Comparison of ENCODE assay signal across 8 cellular contexts in genomic region chr11:64688534-64688982, GRCh38. TPM values are rescaled to one million over a fixed set of nuclear protein-coding genes. Genes with fewer than 3 reads are reported as not detected.
DNase-seq lines count a peak whose midpoint lies in the region; ATAC-seq and TF ChIP-seq lines count a peak whose summit lies in the region.

No MANE protein-coding gene starts in this region.

- DNase-seq in Ammon's horn (ENCODE audit: low spot score): peak; percentile 96
- DNase-seq in activated CD8-positive, alpha-beta memory T cell treated with anti-CD3 and anti-CD28 coated beads, Interleukin-2, amount 50 U/mL, for 4 hours: peak; percentile 93
- peak; percentile 83 for DNase-seq in epidermal melanocyte (ENCODE audit: insufficient read length, low spot score)
- peak; percentile 82 for DNase-seq in middle frontal gyrus (ENCODE audit: extremely low spot score, low spot score)
- DNase-seq in stimulated activated CD8-positive, alpha-beta memory T cell treated with anti-CD3 and anti-CD28 coated beads, Interleukin-15, amount 100 ng/mL, for 48 hours (ENCODE audit: low read depth in 2 of 2): peak; percentile 76 to 79

- H3K27me3 Mint-ChIP-seq in IgD-negative memory B cell: peaks cover 17% of the 10 kb centered on the region

- H3K4me3 ChIP-seq in OCI-LY1 (ENCODE audit: low read depth, low read length, poor library complexity, severe bottlenecking): peak overlapping the region; percentile 53

- H3K79me2 ChIP-seq in OCI-LY1 (ENCODE audit: insufficient read depth, low read length): no peaks in the 10 kb centered on the region

- no peaks in the 10 kb centered on the region for H3K36me3 Mint-ChIP-seq in IgD-negative memory B cell

- no peaks in the 10 kb centered on the region for H3K36me3 ChIP-seq in OCI-LY1 (ENCODE audit: insufficient read depth, low read length)

- H3K27ac ChIP-seq in OCI-LY1 (ENCODE audit: low read depth, low read length, poor library complexity, severe bottlenecking): no peak overlapping the region

- H3K9me3 ChIP-seq in OCI-LY1 (ENCODE audit: low read length): no peaks in the 10 kb centered on the region

- 0 out of 2 replicates have a peak overlapping the region, but pooled peaks have one; percentile 48 for H2AFZ ChIP-seq in OCI-LY1 (ENCODE audit: low read length)

- peak overlapping the region; percentile 39 to 92 (median 80) for H3K4me3 Mint-ChIP-seq in IgD-negative memory B cell

- TF ChIP-seq CTCF in OCI-LY1 (IDR thresholded peaks at IDR 0.05; ENCODE audit: low read length): peak; percentile 85

- H3K27me3 ChIP-seq in OCI-LY1 (ENCODE audit: insufficient read depth, low read length): peaks cover 6% of the 10 kb centered on the region; the same call in 1 of the 2 replicates

- H3F3A ChIP-seq in OCI-LY1 (ENCODE audit: insufficient read depth, low read length): no peaks in the 10 kb centered on the region

- ATAC-seq in GM19372 (IDR thresholded peaks at IDR 0.05; ENCODE audit: low read depth, unreplicated experiment): peak; percentile 72

- peaks cover 0 to 18% (median 16%) of the 10 kb centered on the region in 3 donors for H3K4me1 Mint-ChIP-seq in IgD-negative memory B cell

- peak overlapping the region in 2 of 3 donors; percentile 0 to 39 for H3K27ac Mint-ChIP-seq in IgD-negative memory B cell

- no peaks in the 10 kb centered on the region for H3K9me2 ChIP-seq in OCI-LY1 (ENCODE audit: low read depth, low read length)

- H4K20me1 ChIP-seq in OCI-LY1 (ENCODE audit: insufficient read depth, low read length): no peaks in the 10 kb centered on the region

- H3K9ac ChIP-seq in OCI-LY1 (ENCODE audit: low read length): no peak overlapping the region

- H3K4me2 ChIP-seq in OCI-LY1 (ENCODE audit: low read length): peak overlapping the region; percentile 68

- peaks cover 5% of the 10 kb centered on the region for H3K4me1 ChIP-seq in OCI-LY1 (ENCODE audit: insufficient read depth, low read length, severe bottlenecking)

- H3K9me3 Mint-ChIP-seq in IgD-negative memory B cell: no peaks in the 10 kb centered on the region

RNA-seq across cellular contexts. Expression of gene NRXN2, which starts 34.4 kb away (rescaled TPM):
- polyA plus RNA-seq in IgD-negative memory B cell: not detected

RNA-seq across cellular contexts. Expression of gene RASGRP2, which starts 55.4 kb away (rescaled TPM):
- 350 TPM for polyA plus RNA-seq in IgD-negative memory B cell
